Comparison of ENCODE assay signal across 29 cellular contexts in genomic region chr12:7694556-7694955, GRCh38. TPM values are rescaled to one million over a fixed set of nuclear protein-coding genes. Genes with fewer than 3 reads are reported as not detected.
A peak's percentile ranks its signal among the peaks of the same experiment; 100 is the strongest.
DNase-seq lines count a peak whose midpoint lies in the region; ATAC-seq and TF ChIP-seq lines count a peak whose summit lies in the region.
"Had no signal": no experiment of that assay in that cellular context is flagged by ENCODE, and none has a peak within 500 bp of the region (broad histone marks: within the 10 kb centered on the region; RNA-seq: fewer than 3 reads in every experiment).

No MANE protein-coding gene starts in this region.

- peak overlapping the region; percentile 94 for H3K27ac Mint-ChIP-seq in GM23338
- peak overlapping the region; percentile 92 for H3K27ac Mint-ChIP-seq in endothelial cell (ENCODE audit: unreplicated experiment)

- no peak overlapping the region for H3K4me3 ChIP-seq in GM23338
- peak overlapping the region; percentile 45 for H3K4me3 ChIP-seq in HUES6 (ENCODE audit: low read depth, low read length)
- H3K4me3 ChIP-seq in iPS-20b (ENCODE audit: low read length), result peak overlapping the region; percentile 47
- no peak overlapping the region for H3K4me3 ChIP-seq in OCI-LY7 (ENCODE audit: low read depth, low read length, poor library complexity, severe bottlenecking)

- H3K27me3 Mint-ChIP-seq in GM23338 (ENCODE audit: insufficient read depth, low read depth, poor library complexity) (peaks cover 13% of the 10 kb centered on the region), endothelial cell (ENCODE audit: unreplicated experiment) (peaks cover 10% of the 10 kb centered on the region)

- H3K9ac ChIP-seq in HUES6 (ENCODE audit: low read length) (peak overlapping the region; percentile 74), iPS-20b (ENCODE audit: low read depth, low read length) (peak overlapping the region; percentile 50; the same call in 1 of the 2 replicates)

- DNase-seq in GM23338 (ENCODE audit: low spot score) (peak; percentile 75), endothelial cell (ENCODE audit: low spot score) (no peak), OCI-LY7 (ENCODE audit: low spot score) (no peak), retina (no peak)
- DNase-seq: 8988T; ACHN; BE2C; Calu3; DND-41; HCEC 1CT; NCI-H1105 treated with DMSO at 0.1 percent for 48 hours; NCI-H146; NCI-H1930; NCI-H2107; NCI-H446 treated with DMSO at 0.1 percent for 48 hours; NCI-H82; NK-92 treated with Interleukin-12 subunit alpha and Interleukin-12 subunit beta, amount 100 ng/mL, for 24 hours; RPMI8226; SHP77 had no signal

- H3K36me3 Mint-ChIP-seq in GM23338 (ENCODE audit: low read depth), result peaks cover 14% of the 10 kb centered on the region
- H3K36me3 Mint-ChIP-seq in endothelial cell (ENCODE audit: low read depth, unreplicated experiment), result peaks cover 12% of the 10 kb centered on the region
- H3K36me3 Mint-ChIP-seq: CD14-positive monocyte had no signal

- peaks cover 13% of the 10 kb centered on the region; the same call in 1 of the 2 replicates for H3F3A ChIP-seq in GM23338 (replicated peaks; ENCODE audit: low read depth)

- H3K27ac ChIP-seq in GM23338 (ENCODE audit: low read depth) (peak overlapping the region; percentile 97), HUES6 (ENCODE audit: low read depth, low read length) (peak overlapping the region; percentile 79), iPS-20b (ENCODE audit: low read length) (peak overlapping the region; percentile 20), OCI-LY7 (ENCODE audit: low read depth, low read length, poor library complexity, severe bottlenecking) (no peak overlapping the region)
- H3K27ac ChIP-seq: HL-60 had no signal

- H3K9me3 Mint-ChIP-seq in GM23338 (no peaks in the 10 kb centered on the region; the same call in 2 of the 3 replicates), endothelial cell (ENCODE audit: unreplicated experiment) (no peaks in the 10 kb centered on the region)

- H3K4me3 Mint-ChIP-seq in GM23338 (0 out of 3 replicates have a peak overlapping the region, but pooled peaks have one; percentile 7), endothelial cell (ENCODE audit: unreplicated experiment) (peak overlapping the region; percentile 57)

- peaks cover 30% of the 10 kb centered on the region for H3K4me1 Mint-ChIP-seq in GM23338
- H3K4me1 Mint-ChIP-seq in endothelial cell (ENCODE audit: unreplicated experiment), result peaks cover 34% of the 10 kb centered on the region

- intact Hi-C loops in OCI-LY7 (cut with micrococcal nuclease; ENCODE audit: unreplicated experiment), result no loop called here

- H3K79me2 ChIP-seq in GM23338 (replicated peaks; ENCODE audit: insufficient read depth), result no peaks in the 10 kb centered on the region; the same call in 1 of the 2 replicates
- H3K79me2 ChIP-seq in OCI-LY7 (ENCODE audit: insufficient read depth, low read depth, low read length), result no peaks in the 10 kb centered on the region

- BruUV-seq in OCI-LY7 (replicated peaks; lab: Mats Ljungman, UMichigan), result no TSS peak

- H3K4me2 ChIP-seq in GM23338, result no peak overlapping the region
- no peak overlapping the region for H3K4me2 ChIP-seq in OCI-LY7 (ENCODE audit: low read length)

- peaks cover 28% of the 10 kb centered on the region for H3K4me1 ChIP-seq in GM23338 (ENCODE audit: insufficient read depth)
- peaks cover 26% of the 10 kb centered on the region for H3K4me1 ChIP-seq in HUES6 (ENCODE audit: control insufficient read depth, insufficient read depth, low read length)
- H3K4me1 ChIP-seq in iPS-20b (ENCODE audit: insufficient read depth, low read length), result peaks cover 13% of the 10 kb centered on the region; the same call in 1 of the 2 replicates
- H3K4me1 ChIP-seq in OCI-LY7 (ENCODE audit: insufficient read depth, low read length, poor library complexity, severe bottlenecking), result no peaks in the 10 kb centered on the region
- H3K4me1 ChIP-seq: BE2C had no signal

- H2AFZ ChIP-seq in GM23338, result no peak overlapping the region
- no peak overlapping the region for H2AFZ ChIP-seq in OCI-LY7 (ENCODE audit: low read length)

- POLR2A ChIA-PET in OCI-LY7 (lab: Charles Lee), result interaction anchor here (0.6 kb wide), 1 partner anchor 266 kb away, joined by 3 read pairs; no protein-coding TSS in a partner anchor

- CTCF ChIA-PET in OCI-LY7 (lab: Charles Lee; ENCODE audit: unreplicated experiment), result no interaction called here

- TF ChIP-seq CTCF in GM23338 (conservative IDR thresholded peaks at IDR 0.05; ENCODE audit: low read depth in 2 of 2) (no peak), endothelial cell (IDR thresholded peaks at IDR 0.05; ENCODE audit: unreplicated experiment) (no peak), OCI-LY7 (conservative IDR thresholded peaks at IDR 0.05; ENCODE audit: low read length) (no peak)

- no peaks in the 10 kb centered on the region for H3K27me3 ChIP-seq in GM23338 (ENCODE audit: insufficient read depth)
- no peaks in the 10 kb centered on the region for H3K27me3 ChIP-seq in HUES6 (ENCODE audit: control insufficient read depth, insufficient read depth, low read length)
- H3K27me3 ChIP-seq in iPS-20b (ENCODE audit: insufficient read depth, low read length), result no peaks in the 10 kb centered on the region
- H3K27me3 ChIP-seq: BE2C had no signal

- no peaks in the 10 kb centered on the region for H4K20me1 ChIP-seq in GM23338 (replicated peaks; ENCODE audit: insufficient read depth)
- H4K20me1 ChIP-seq in OCI-LY7 (ENCODE audit: insufficient read depth, low read length), result no peaks in the 10 kb centered on the region

- no peaks in the 10 kb centered on the region for H3K36me3 ChIP-seq in GM23338 (ENCODE audit: insufficient read depth)
- H3K36me3 ChIP-seq in HUES6 (ENCODE audit: control insufficient read depth, insufficient read depth, low read length), result peaks cover 11% of the 10 kb centered on the region
- H3K36me3 ChIP-seq in iPS-20b (ENCODE audit: insufficient read depth, low read depth, low read length), result peaks cover 2% of the 10 kb centered on the region; the same call in 1 of the 2 replicates
- no peaks in the 10 kb centered on the region for H3K36me3 ChIP-seq in OCI-LY7 (ENCODE audit: insufficient read depth, low read length)
- H3K36me3 ChIP-seq: BE2C had no signal

- H3K9me2 ChIP-seq in GM23338 (ENCODE audit: insufficient read depth) (no peaks in the 10 kb centered on the region), OCI-LY7 (ENCODE audit: insufficient read depth, low read length) (no peaks in the 10 kb centered on the region)

- ATAC-seq in GM23338 (peak; percentile 89), GM18858 (IDR thresholded peaks at IDR 0.05; ENCODE audit: unreplicated experiment) (no peak), GM21390 (IDR thresholded peaks at IDR 0.05; ENCODE audit: unreplicated experiment) (no peak)

- no peaks in the 10 kb centered on the region for H3K9me3 ChIP-seq in HUES6 (ENCODE audit: control insufficient read depth, insufficient read depth, low read depth, low read length)
- no peaks in the 10 kb centered on the region for H3K9me3 ChIP-seq in iPS-20b (ENCODE audit: insufficient read depth, low read depth, low read length)
- no peaks in the 10 kb centered on the region for H3K9me3 ChIP-seq in OCI-LY7 (ENCODE audit: low read length)
- H3K9me3 ChIP-seq: BE2C had no signal

TF ChIP-seq in GM23338, 12 proteins besides CTCF, POLR2A, EP300 and RAD21 (continues in another document):
- peak; percentile 76; the same call in 1 of the 2 replicates for TF ChIP-seq NANOG (IDR thresholded peaks at IDR 0.05; ENCODE audit: borderline replicate concordance)
- no peak for TF ChIP-seq CREB1 (CRISPR knock-in tag; IDR thresholded peaks at IDR 0.05; ENCODE audit: low read depth)
- TF ChIP-seq ETS1 (IDR thresholded peaks at IDR 0.05), result no peak
- no peak for TF ChIP-seq POLR2AphosphoS5 (IDR thresholded peaks at IDR 0.05; ENCODE audit: low read depth)
- TF ChIP-seq ZNF114 (CRISPR knock-in tag; IDR thresholded peaks at IDR 0.05), result no peak
- no peak for TF ChIP-seq ZNF331 (CRISPR knock-in tag; IDR thresholded peaks at IDR 0.05; ENCODE audit: low read depth)

RNA-seq across cellular contexts. Expression of gene GDF3, which starts 1.0 kb away (rescaled TPM):
- 15.3 and 19.3 TPM in 2 replicates for total RNA-seq in GM23338 (2014; rRNA removed; shearing (Covaris generic))
- 31.7 and 32.0 TPM in 2 replicates for polyA plus RNA-seq in GM23338 (2016; fragmentation: Nextera tagmentation; extraction: Ambion mirVana)
- 77.7 TPM for total RNA-seq in endothelial cell (ENCODE audit: unreplicated experiment)
- total RNA-seq in OCI-LY7 (2014; rRNA removed; shearing (Covaris generic)), result not detected in 2 replicates
- total RNA-seq in OCI-LY7 (2022), result not detected in 2 replicates
- total RNA-seq: Calu3, HT-29, LHCN-M2, MCF 10A, SK-MEL-5 had no signal
- polyA plus RNA-seq: CD14-positive monocyte had no signal

RNA-seq across cellular contexts. Expression of gene DPPA3, which starts 16.7 kb away (rescaled TPM):
- total RNA-seq in GM23338 (2014; rRNA removed; shearing (Covaris generic)), result 2.8 and 4.6 TPM in 2 replicates
- 5.0 and 5.4 TPM in 2 replicates for polyA plus RNA-seq in GM23338 (2016; fragmentation: Nextera tagmentation; extraction: Ambion mirVana)
- total RNA-seq in endothelial cell (ENCODE audit: unreplicated experiment) (0.26 TPM), OCI-LY7 (2022) (not detected in 2 replicates)
- total RNA-seq in OCI-LY7 (2014; rRNA removed; shearing (Covaris generic)), result 0.25 TPM in 1 of 2 replicates, not detected in the other
- total RNA-seq: Calu3, HT-29, LHCN-M2, MCF 10A, SK-MEL-5 had no signal
- polyA plus RNA-seq: CD14-positive monocyte had no signal

RNA-seq across cellular contexts. Expression of gene APOBEC1, which starts 28.8 kb away (rescaled TPM):
- total RNA-seq in GM23338 (2014; rRNA removed; shearing (Covaris generic)), result not detected in 2 replicates
- not detected in 2 replicates for polyA plus RNA-seq in GM23338 (2016; fragmentation: Nextera tagmentation; extraction: Ambion mirVana)
- not detected for total RNA-seq in endothelial cell (ENCODE audit: unreplicated experiment)
- total RNA-seq in OCI-LY7 (2014; rRNA removed; shearing (Covaris generic)), result not detected in 2 replicates
- not detected in 2 replicates for total RNA-seq in OCI-LY7 (2022)
- total RNA-seq: Calu3, LHCN-M2, MCF 10A, SK-MEL-5 had no signal
- polyA plus RNA-seq: CD14-positive monocyte had no signal

RNA-seq across cellular contexts. Expression of gene CLEC4C, which starts 52.6 kb away (rescaled TPM):
- total RNA-seq in GM23338 (2014; rRNA removed; shearing (Covaris generic)), result not detected in 2 replicates
- polyA plus RNA-seq in GM23338 (2016; fragmentation: Nextera tagmentation; extraction: Ambion mirVana), result not detected in 2 replicates
- not detected for total RNA-seq in endothelial cell (ENCODE audit: unreplicated experiment)
- total RNA-seq in OCI-LY7 (2014; rRNA removed; shearing (Covaris generic)), result 0.10 TPM in 1 of 2 replicates, not detected in the other
- not detected in 2 replicates for total RNA-seq in OCI-LY7 (2022)
- total RNA-seq: Calu3, HT-29, LHCN-M2, MCF 10A, SK-MEL-5 had no signal

Comparison
In these comparisons a context has a peak if more than half of its experiments do, and no peak if none do; other contexts are left out.
1. H3K4me3 ChIP-seq: peak in HUES6 (single experiment) and iPS-20b (single experiment); none in GM23338 (single experiment) and OCI-LY7 (single experiment).
2. RNA of gene GDF3, which starts 1.0 kb away (total RNA-seq): 77.7 TPM in endothelial cell (single experiment) and 15.3 to 19.3 TPM in GM23338; not detected in OCI-LY7; every median in the first group is over 10 times any median in the second.